15 cellular contexts compared by ENCODE assay signal in the genomic region with DNA sequence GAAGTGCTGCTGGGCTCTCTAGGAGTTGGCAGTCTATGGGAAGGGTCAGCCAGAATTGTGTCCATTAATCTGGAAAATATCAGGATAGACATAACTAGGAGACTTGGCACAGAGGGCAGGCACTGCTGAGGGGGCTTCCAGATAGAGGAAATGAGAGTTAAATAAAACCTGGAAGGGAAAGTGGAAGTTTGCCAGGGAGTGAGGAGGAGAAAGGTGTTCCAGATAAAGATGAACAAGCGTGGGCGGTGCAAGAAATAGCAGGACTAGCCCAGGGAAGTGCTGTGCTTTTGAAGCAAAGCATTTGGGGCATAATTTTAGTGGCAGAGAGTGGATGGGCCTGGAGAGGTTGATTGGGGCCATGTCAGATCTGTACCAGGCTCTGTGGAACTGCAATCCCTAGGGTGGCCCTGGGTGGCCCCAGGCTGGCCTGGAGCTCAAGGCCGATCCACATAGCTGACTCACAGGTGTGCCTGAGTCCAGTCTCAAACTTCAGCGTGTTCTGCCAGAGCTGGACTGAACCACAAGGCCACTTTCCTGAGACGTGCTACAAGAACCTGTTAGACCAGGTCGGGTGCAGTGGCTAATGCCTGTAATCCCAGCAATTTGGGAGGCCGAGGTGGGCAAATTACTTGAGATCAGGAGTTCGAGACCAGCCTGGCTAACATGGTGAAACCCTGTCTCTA. TPM values are rescaled to one million over a fixed set of nuclear protein-coding genes. Genes with fewer than 3 reads are reported as not detected.
A peak's percentile ranks its signal among the peaks of the same experiment; 100 is the strongest.
DNase-seq lines count a peak whose midpoint lies in the region; ATAC-seq and TF ChIP-seq lines count a peak whose summit lies in the region.
"Had no signal": no experiment of that assay in that cellular context is flagged by ENCODE, and none has a peak within 500 bp of the region (broad histone marks: within the 10 kb centered on the region; RNA-seq: fewer than 3 reads in every experiment).

No MANE protein-coding gene starts in this region.

- H3K27me3 ChIP-seq in CD4-positive, alpha-beta memory T cell (ENCODE audit: insufficient read depth, low read length), result no peaks in the 10 kb centered on the region
- H3K27me3 ChIP-seq in IMR-90 (ENCODE audit: control insufficient read depth, insufficient read depth, low read length) (no peaks in the 10 kb centered on the region), mammary epithelial cell (ENCODE audit: insufficient read depth, low read length) (no peaks in the 10 kb centered on the region)
- H3K27me3 ChIP-seq in naive thymus-derived CD4-positive, alpha-beta T cell (ENCODE audit: control insufficient read depth in 2 of 2, insufficient read depth in 2 of 2, low read length in 2 of 2), result no peaks in the 10 kb centered on the region
- H3K27me3 ChIP-seq: heart right ventricle, right atrium auricular region, upper lobe of left lung had no signal

- peak overlapping the region; percentile 50 for H3K14ac ChIP-seq in IMR-90 (replicated peaks; ENCODE audit: low read depth, low read length)

- peak overlapping the region; percentile 78 for H3K4ac ChIP-seq in IMR-90 (ENCODE audit: low read depth, low read length)

- TF ChIP-seq POLR2A in IMR-90 (IDR thresholded peaks at IDR 0.05; ENCODE audit: low read depth, low read length), result no peak

- H3K27ac ChIP-seq in CD4-positive, alpha-beta memory T cell (ENCODE audit: low read depth, low read length), result peak overlapping the region; percentile 22
- H3K27ac ChIP-seq in IMR-90 (ENCODE audit: insufficient read depth, low read length) (no peak overlapping the region), mammary epithelial cell (ENCODE audit: insufficient read depth, low read depth, low read length) (no peak overlapping the region)
- H3K27ac ChIP-seq in naive thymus-derived CD4-positive, alpha-beta T cell (ENCODE audit: low read depth, low read length), result no peak overlapping the region
- H3K27ac ChIP-seq: heart right ventricle, right atrium auricular region had no signal

- H3K4me1 ChIP-seq in CD4-positive, alpha-beta memory T cell (ENCODE audit: insufficient read depth, low read length), result peaks cover 90% of the 10 kb centered on the region
- H3K4me1 ChIP-seq in IMR-90 (ENCODE audit: control insufficient read depth, insufficient read depth, low read length), result peaks cover 20% of the 10 kb centered on the region
- peaks cover 36% of the 10 kb centered on the region for H3K4me1 ChIP-seq in mammary epithelial cell (ENCODE audit: insufficient read depth, low read length)
- peaks cover 4 to 67% of the 10 kb centered on the region in 2 donors for H3K4me1 ChIP-seq in naive thymus-derived CD4-positive, alpha-beta T cell (ENCODE audit: control insufficient read depth in 2 of 2, insufficient read depth in 2 of 2, low read length in 2 of 2)

- peak overlapping the region; percentile 86 to 97 (median 92) for H3K27ac Mint-ChIP-seq in CD4-positive, alpha-beta memory T cell
- peak overlapping the region in 8 of 9 donors; percentile 10 to 83 (median 56) for H3K27ac Mint-ChIP-seq in naive thymus-derived CD4-positive, alpha-beta T cell
- H3K27ac Mint-ChIP-seq: activated naive CD8-positive, alpha-beta T cell treated with anti-CD3 and anti-CD28 coated beads, Interleukin-2, amount 10 ng/mL, durations not matched to agents 7 days and 5 days had no signal

- POLR2A ChIA-PET in CD4-positive, alpha-beta memory T cell (lab: Charles Lee; ENCODE audit: partially characterized antibody), result interaction anchor here (0.8 to 4.7 kb wide), 13 partner anchors 10 to 104 kb away, joined by 3 to 45 read pairs (median 5); a partner anchor contains a TSS
- POLR2A ChIA-PET in IMR-90 (lab: Charles Lee; ENCODE audit: unreplicated experiment), result no interaction called here
- POLR2A ChIA-PET in naive thymus-derived CD4-positive, alpha-beta T cell (lab: Charles Lee), result interaction anchor here (0.7 kb wide), 1 partner anchor 14 kb away, joined by 3 read pairs; no protein-coding TSS in a partner anchor

- peak overlapping the region; percentile 22 for H2AK9ac ChIP-seq in IMR-90 (replicated peaks; ENCODE audit: low read depth, low read length, poor library complexity)

- DNase-seq in CD4-positive, alpha-beta memory T cell, result no peak
- DNase-seq in IMR-90 (no peak), mammary epithelial cell (peak; percentile 74), NCI-H2196 treated with DMSO at 0.1 percent for 48 hours (lab: John Stamatoyannopoulos, UW; ENCODE audit: unreplicated experiment) (no peak), foreskin fibroblast (no peak), dermis blood vessel endothelial cell (no peak)
- no peak for DNase-seq in naive thymus-derived CD4-positive, alpha-beta T cell
- DNase-seq: activated naive CD8-positive, alpha-beta T cell treated with anti-CD3 and anti-CD28 coated beads, Interleukin-2, amount 10 ng/mL, durations not matched to agents 7 days and 5 days; heart right ventricle; RPMI8226 had no signal

- peaks cover 17% of the 10 kb centered on the region; the same call in 1 of the 2 replicates for H3K9me1 ChIP-seq in IMR-90 (ENCODE audit: insufficient read depth, low read length)

- no peaks in the 10 kb centered on the region for H3K9me3 Mint-ChIP-seq in CD4-positive, alpha-beta memory T cell
- no peaks in the 10 kb centered on the region for H3K9me3 Mint-ChIP-seq in naive thymus-derived CD4-positive, alpha-beta T cell
- H3K9me3 Mint-ChIP-seq: activated naive CD8-positive, alpha-beta T cell treated with anti-CD3 and anti-CD28 coated beads, Interleukin-2, amount 10 ng/mL, durations not matched to agents 7 days and 5 days; CD14-positive monocyte had no signal

- in situ Hi-C loops in IMR-90 (cut with MboI; ENCODE audit: low sequenced_read_pairs) (no loop called here), mammary epithelial cell (cut with MboI; ENCODE audit: low sequenced_read_pairs in 2 of 2) (no loop called here)

- H3K27me3 Mint-ChIP-seq in CD4-positive, alpha-beta memory T cell, result no peaks in the 10 kb centered on the region
- H3K27me3 Mint-ChIP-seq in naive thymus-derived CD4-positive, alpha-beta T cell, result no peaks in the 10 kb centered on the region
- H3K27me3 Mint-ChIP-seq: activated naive CD8-positive, alpha-beta T cell treated with anti-CD3 and anti-CD28 coated beads, Interleukin-2, amount 10 ng/mL, durations not matched to agents 7 days and 5 days had no signal

- H3K9ac ChIP-seq in IMR-90 (ENCODE audit: low read depth, low read length) (no peak overlapping the region), mammary epithelial cell (ENCODE audit: insufficient read depth, low read length) (no peak overlapping the region)
- H3K9ac ChIP-seq: KMS-11 had no signal

- H2BK120ac ChIP-seq in IMR-90 (ENCODE audit: low read depth, low read length), result peak overlapping the region; percentile 76

- CTCF ChIA-PET in CD4-positive, alpha-beta memory T cell (lab: Charles Lee; ENCODE audit: partially characterized antibody), result interaction anchor here (0.7 to 10.3 kb wide), 11 partner anchors 11 to 111 kb away, joined by 3 to 96 read pairs (median 4); a partner anchor contains a TSS
- CTCF ChIA-PET in IMR-90 (lab: Yijun Ruan, JAX) (no interaction called here), mammary epithelial cell (lab: Charles Lee; ENCODE audit: low non-redundant PET) (no interaction called here)
- CTCF ChIA-PET in naive thymus-derived CD4-positive, alpha-beta T cell (lab: Charles Lee), result interaction anchor here (0.7 kb wide), 1 partner anchor 89 kb away, joined by 3 read pairs; no protein-coding TSS in a partner anchor

- peak overlapping the region in 7 of 8 donors; percentile 42 to 82 (median 57) for H3K4me3 Mint-ChIP-seq in CD4-positive, alpha-beta memory T cell
- H3K4me3 Mint-ChIP-seq in naive thymus-derived CD4-positive, alpha-beta T cell, result no peak overlapping the region
- H3K4me3 Mint-ChIP-seq: activated naive CD8-positive, alpha-beta T cell treated with anti-CD3 and anti-CD28 coated beads, Interleukin-2, amount 10 ng/mL, durations not matched to agents 7 days and 5 days; CD14-positive monocyte had no signal

- H3K56ac ChIP-seq in IMR-90 (ENCODE audit: extremely low read depth, insufficient read depth, low read length), result 0 out of 2 replicates have a peak overlapping the region, but pooled peaks have one; percentile 6

- TF ChIP-seq RAD21 in IMR-90 (IDR thresholded peaks at IDR 0.05; ENCODE audit: low read length), result no peak

- H2AK5ac ChIP-seq in IMR-90 (ENCODE audit: low read depth, low read length), result peak overlapping the region; percentile 47

- 100% methylated on average over 2 of the region's 8 CpGs; no CpG with 5 or more reads in 1 of the 2 experiments for WGBS in IMR-90 (ENCODE audit: extremely low coverage in 2 of 2, insufficient read length in 1 of 2), 2 experiments
- 44% methylated on average over 7 of the region's 8 CpGs for WGBS in mammary epithelial cell (ENCODE audit: low coverage, missing lambda C conversion rate)

- ATAC-seq in IMR-90 (ENCODE audit: low read depth), result no peak
- ATAC-seq in naive thymus-derived CD4-positive, alpha-beta T cell, result no peak
- ATAC-seq in GM18502 (IDR thresholded peaks at IDR 0.05; ENCODE audit: poor library complexity, unreplicated experiment), result no peak

- H3K79me1 ChIP-seq in IMR-90 (ENCODE audit: low read depth in 1 of 2, low read length in 2 of 2), result peaks cover 7 to 10% of the 10 kb centered on the region in 2 experiments; a peak in 1 of 4 replicates

- no peak for TF ChIP-seq CTCF in IMR-90 (conservative IDR thresholded peaks at IDR 0.05; ENCODE audit: low read depth, low read length)
- TF ChIP-seq CTCF in mammary epithelial cell (conservative IDR thresholded peaks at IDR 0.05 in 1 of 2, IDR thresholded peaks at IDR 0.05 in 1 of 2; ENCODE audit: extremely low read depth in 1 of 2, insufficient read depth in 1 of 2, low read depth in 1 of 2, low read length in 2 of 2), result no peak
- TF ChIP-seq CTCF in foreskin fibroblast (IDR thresholded peaks at IDR 0.05; ENCODE audit: low read depth, low read length), result no peak

- no peak overlapping the region for H2BK5ac ChIP-seq in IMR-90 (ENCODE audit: low read depth, low read length, poor library complexity, severe bottlenecking)

- H4K5ac ChIP-seq in IMR-90 (ENCODE audit: low read depth, low read length), result peak overlapping the region; percentile 45

- peak overlapping the region; percentile 16; the same call in 2 of the 3 replicates for H2BK15ac ChIP-seq in IMR-90 (ENCODE audit: low read depth, low read length)

- peak overlapping the region; percentile 84 for H2BK20ac ChIP-seq in IMR-90 (ENCODE audit: low read depth, low read length)

- H2AFZ ChIP-seq in IMR-90 (replicated peaks; ENCODE audit: low read length, poor library complexity) (peak overlapping the region; percentile 23), mammary epithelial cell (ENCODE audit: low read depth, low read length) (peak overlapping the region; percentile 63)

- H3K4me2 ChIP-seq in IMR-90 (ENCODE audit: low read depth, low read length), result no peak overlapping the region
- H3K4me2 ChIP-seq in mammary epithelial cell (ENCODE audit: insufficient read depth, low read depth, low read length), result peak overlapping the region; percentile 37
- H3K4me2 ChIP-seq: KMS-11 had no signal

- H3K36me3 Mint-ChIP-seq in CD4-positive, alpha-beta memory T cell, result peaks cover 33 to 58% of the 10 kb centered on the region in 2 donors
- H3K36me3 Mint-ChIP-seq in naive thymus-derived CD4-positive, alpha-beta T cell, result peaks cover 5 to 41% (median 31%) of the 10 kb centered on the region in 5 donors

- no peaks in the 10 kb centered on the region for H3K9me3 ChIP-seq in CD4-positive, alpha-beta memory T cell (ENCODE audit: control insufficient read depth in 1 of 2, low read length in 2 of 2)
- H3K9me3 ChIP-seq in IMR-90 (ENCODE audit: control insufficient read depth, insufficient read depth, low read length), result no peaks in the 10 kb centered on the region
- H3K9me3 ChIP-seq in mammary epithelial cell (replicated peaks; ENCODE audit: insufficient read depth, low read length), result no peaks in the 10 kb centered on the region
- H3K9me3 ChIP-seq in naive thymus-derived CD4-positive, alpha-beta T cell (ENCODE audit: control insufficient read depth in 2 of 3, low read length in 3 of 3), result no peaks in the 10 kb centered on the region
- H3K9me3 ChIP-seq: heart right ventricle, right atrium auricular region, upper lobe of left lung had no signal

- intact Hi-C loops in CD4-positive, alpha-beta memory T cell (cut with micrococcal nuclease), result loop anchor here (2.0 kb wide), 1 partner anchor 16 kb away; no protein-coding TSS in a partner anchor
- intact Hi-C loops in IMR-90 (cut with micrococcal nuclease) (loop anchor here (1.0 kb wide), 1 partner anchor 10 kb away; no protein-coding TSS in a partner anchor), mammary epithelial cell (cut with micrococcal nuclease) (no loop called here)
- intact Hi-C loops in naive thymus-derived CD4-positive, alpha-beta T cell (cut with micrococcal nuclease), result no loop called here

- H4K20me1 ChIP-seq in IMR-90 (ENCODE audit: insufficient read depth, low read length) (no peaks in the 10 kb centered on the region), mammary epithelial cell (ENCODE audit: insufficient read depth, low read length) (no peaks in the 10 kb centered on the region)

- no peaks in the 10 kb centered on the region for H3K79me2 ChIP-seq in mammary epithelial cell (ENCODE audit: insufficient read depth, low read length)

- H4K8ac ChIP-seq in IMR-90 (ENCODE audit: low read depth in 2 of 2, low read length in 2 of 2), result peak overlapping the region; percentile 4 to 58; a peak in 2 of 4 replicates

- peak overlapping the region; percentile 18 for H3K23ac ChIP-seq in IMR-90 (ENCODE audit: low read depth, low read length)

- dilution Hi-C loops in IMR-90 (cut with HindIII; ENCODE audit: low sequenced_read_pairs, unreplicated experiment) (no loop called here), mammary epithelial cell (cut with HindIII; ENCODE audit: low sequenced_read_pairs) (no loop called here)

- peaks cover 53 to 82% (median 68%) of the 10 kb centered on the region in 4 donors for H3K4me1 Mint-ChIP-seq in CD4-positive, alpha-beta memory T cell
- H3K4me1 Mint-ChIP-seq in naive thymus-derived CD4-positive, alpha-beta T cell, result peaks cover 7 to 61% (median 35%) of the 10 kb centered on the region in 7 donors

- H3K36me3 ChIP-seq in CD4-positive, alpha-beta memory T cell (ENCODE audit: insufficient read depth, low read length), result peaks cover 7% of the 10 kb centered on the region
- H3K36me3 ChIP-seq in IMR-90 (ENCODE audit: control insufficient read depth, insufficient read depth, low read length) (no peaks in the 10 kb centered on the region), mammary epithelial cell (ENCODE audit: insufficient read depth, low read length) (no peaks in the 10 kb centered on the region)
- peaks cover 0 to 9% (median 4%) of the 10 kb centered on the region in 3 experiments for H3K36me3 ChIP-seq in naive thymus-derived CD4-positive, alpha-beta T cell (ENCODE audit: control insufficient read depth in 2 of 3, insufficient read depth in 3 of 3, low read length in 3 of 3)
- H3K36me3 ChIP-seq: right atrium auricular region had no signal

- no peak overlapping the region for H3K4me3 ChIP-seq in CD4-positive, alpha-beta memory T cell (ENCODE audit: low read length in 2 of 2)
- H3K4me3 ChIP-seq in IMR-90 (ENCODE audit: insufficient read depth, low read depth, low read length) (no peak overlapping the region), mammary epithelial cell (replicated peaks in 1 of 3; ENCODE audit: insufficient read depth in 1 of 3, low read depth in 2 of 3, low read length in 3 of 3) (no peak overlapping the region), foreskin fibroblast (ENCODE audit: low read depth in 1 of 2, low read length in 2 of 2) (no peak overlapping the region)
- H3K4me3 ChIP-seq in naive thymus-derived CD4-positive, alpha-beta T cell (ENCODE audit: low read length), result no peak overlapping the region
- H3K4me3 ChIP-seq: heart right ventricle, right atrium auricular region, upper lobe of left lung had no signal

- peak overlapping the region; percentile 43 for H4K91ac ChIP-seq in IMR-90 (ENCODE audit: insufficient read depth, low read depth, low read length)

- H3K18ac ChIP-seq in IMR-90 (ENCODE audit: low read depth, low read length), result peak overlapping the region; percentile 51

- no TSS peak for BruUV-seq in IMR-90 (replicated peaks; lab: Mats Ljungman, UMichigan)
- BruUV-seq in mammary epithelial cell (replicated peaks; lab: Mats Ljungman, UMichigan), result no TSS peak

RNA-seq across cellular contexts. Expression of a gene that starts 26.9 kb away (rescaled TPM):
- 10 to 100 TPM; 35.5 to 35.8 TPM for total RNA-seq in CD4-positive, alpha-beta memory T cell
- polyA plus RNA-seq in CD4-positive, alpha-beta memory T cell, result 10 to 100 TPM; 51.2 to 60.4 TPM
- total RNA-seq in IMR-90 (2012; rRNA removed), result 16.4 and 24.2 TPM in 2 replicates
- 11.8 and 12.1 TPM in 2 replicates for polyA plus RNA-seq in IMR-90 (2012; rRNA removed)
- 14.7 and 16.4 TPM in 2 replicates for polyA plus RNA-seq in IMR-90 (2012; cell fraction: cytosol; rRNA removed)
- polyA plus RNA-seq in IMR-90 (2012; cell fraction: nucleus; rRNA removed; ENCODE audit: low replicate concordance), result 7.5 and 8.4 TPM in 2 replicates
- total RNA-seq in mammary epithelial cell, result under 1 TPM in 1 of 2 donors, not detected in 1; 0.50 TPM
- polyA plus RNA-seq in mammary epithelial cell, result 0.17 TPM
- polyA minus RNA-seq in mammary epithelial cell, result not detected
- total RNA-seq in naive thymus-derived CD4-positive, alpha-beta T cell, result 10 to 100 TPM in 4 of 5 experiments, 1 to 10 TPM in 1; 4.3 to 52.5 (median 14.4) TPM
- polyA plus RNA-seq in naive thymus-derived CD4-positive, alpha-beta T cell, result 10 to 100 TPM; 14.7 to 17.5 TPM
- 6.3 and 18.2 TPM in 2 replicates for total RNA-seq in dermis blood vessel endothelial cell

RNA-seq across cellular contexts. Expression of a gene that starts 58.4 kb away (rescaled TPM):
- 100 to 1,000 TPM; 314 to 333 TPM for total RNA-seq in CD4-positive, alpha-beta memory T cell
- polyA plus RNA-seq in CD4-positive, alpha-beta memory T cell, result 100 to 1,000 TPM; 177 to 202 TPM
- total RNA-seq in IMR-90 (2012; rRNA removed) (148 and 260 TPM in 2 replicates), mammary epithelial cell (100 to 1,000 TPM in 1 of 2 donors, 10 to 100 TPM in 1; 72.7 to 183 TPM), dermis blood vessel endothelial cell (145 and 170 TPM in 2 replicates)
- polyA plus RNA-seq in IMR-90 (2012; rRNA removed) (191 and 193 TPM in 2 replicates), mammary epithelial cell (225 TPM)
- 39.8 and 81.0 TPM in 2 replicates for polyA plus RNA-seq in IMR-90 (2012; cell fraction: cytosol; rRNA removed)
- 30.2 and 247 TPM in 2 replicates for polyA plus RNA-seq in IMR-90 (2012; cell fraction: nucleus; rRNA removed; ENCODE audit: low replicate concordance)
- 168 TPM for polyA minus RNA-seq in mammary epithelial cell
- total RNA-seq in naive thymus-derived CD4-positive, alpha-beta T cell, result 100 to 1,000 TPM; 259 to 503 (median 310) TPM
- polyA plus RNA-seq in naive thymus-derived CD4-positive, alpha-beta T cell, result 100 to 1,000 TPM; 197 to 224 TPM

Comparison
In these comparisons a context has a peak if more than half of its experiments do, and no peak if none do; other contexts are left out.
1. H3K4me3 Mint-ChIP-seq: peak in CD4-positive, alpha-beta memory T cell (7 of 8); none in naive thymus-derived CD4-positive, alpha-beta T cell (0 of 10).
2. CTCF ChIA-PET loops: an anchor here in CD4-positive, alpha-beta memory T cell (0.7 to 10.3 kb wide) and naive thymus-derived CD4-positive, alpha-beta T cell (0.7 kb wide); none called in IMR-90 and mammary epithelial cell.
3. intact Hi-C loops: an anchor here in CD4-positive, alpha-beta memory T cell (2.0 kb wide) and IMR-90 (1.0 kb wide); none called in mammary epithelial cell and naive thymus-derived CD4-positive, alpha-beta T cell.